18 cellular contexts compared by ENCODE assay signal in genomic region chr20:62999580-62999979, GRCh38. TPM values are rescaled to one million over a fixed set of nuclear protein-coding genes. Genes with fewer than 3 reads are reported as not detected.
"Had no signal": no experiment of that assay in that cellular context is flagged by ENCODE, and none has a peak within 500 bp of the region (broad histone marks: within the 10 kb centered on the region; RNA-seq: fewer than 3 reads in every experiment).

No MANE protein-coding gene starts in this region.

- DNase-seq: activated CD4-positive, alpha-beta T cell treated with anti-CD3 and anti-CD28 coated beads for 4 hours; activated naive CD4-positive, alpha-beta T cell treated with anti-CD3 and anti-CD28 coated beads, Interleukin-2, amount 10 ng/mL, durations not matched to agents 7 days and 5 days; activated T-cell treated with anti-CD3 and anti-CD28 coated beads for 4 hours; left ventricle myocardium superior; mesenchymal stem cell; sigmoid colon; stimulated activated CD4-positive, alpha-beta T cell treated with anti-CD3 and anti-CD28 coated beads, Interleukin-2, amount 100 ng/mL, for 24 hours; stimulated activated naive CD4-positive, alpha-beta T cell treated with Interleukin-2 at 50 U/mL for 16 hours; T1000; testis; upper lobe of right lung had no signal

- H3K9me3 Mint-ChIP-seq: activated T-helper 17 cell treated with anti-CD3 and anti-CD28 coated beads, Interleukin-2, amount 50 U/mL, for 72 hours had no signal

- H3K27ac ChIP-seq: gastroesophageal sphincter, prostate gland, sigmoid colon, testis, upper lobe of right lung had no signal

- H3K27me3 ChIP-seq: testis had no signal

- H3K9me3 ChIP-seq: prostate gland, sigmoid colon, testis, upper lobe of right lung had no signal

- H3K4me1 ChIP-seq: gastroesophageal sphincter, prostate gland, testis, upper lobe of right lung had no signal

- H3K4me1 Mint-ChIP-seq: activated T-helper 17 cell treated with anti-CD3 and anti-CD28 coated beads, Interleukin-2, amount 50 U/mL, for 72 hours had no signal

- H3K4me3 Mint-ChIP-seq: activated naive CD4-positive, alpha-beta T cell treated with anti-CD3 and anti-CD28 coated beads, Interleukin-2, amount 10 ng/mL, durations not matched to agents 7 days and 5 days; activated T-helper 17 cell treated with anti-CD3 and anti-CD28 coated beads, Interleukin-2, amount 50 U/mL, for 72 hours; nephron had no signal

- ATAC-seq: activated T-helper 17 cell treated with anti-CD3 and anti-CD28 coated beads, Interleukin-2, amount 50 U/mL, for 72 hours; gastroesophageal sphincter; left ventricle myocardium superior; upper lobe of right lung had no signal

- H3K36me3 ChIP-seq: gastroesophageal sphincter, prostate gland, sigmoid colon, upper lobe of right lung had no signal

- H3K4me3 ChIP-seq: gastroesophageal sphincter, prostate gland, sigmoid colon, testis, upper lobe of right lung had no signal

- H3K36me3 Mint-ChIP-seq: activated naive CD4-positive, alpha-beta T cell treated with anti-CD3 and anti-CD28 coated beads, Interleukin-2, amount 10 ng/mL, durations not matched to agents 7 days and 5 days had no signal

- H3K27ac Mint-ChIP-seq: activated naive CD4-positive, alpha-beta T cell treated with anti-CD3 and anti-CD28 coated beads, Interleukin-2, amount 10 ng/mL, durations not matched to agents 7 days and 5 days; activated T-helper 17 cell treated with anti-CD3 and anti-CD28 coated beads, Interleukin-2, amount 50 U/mL, for 72 hours; nephron had no signal

RNA-seq across cellular contexts. Expression of gene BHLHE23, which starts 7.2 kb away (rescaled TPM):
- total RNA-seq: activated T-helper 17 cell treated with anti-CD3 and anti-CD28 coated beads, Interleukin-2, amount 50 U/mL, for 72 hours; epithelial cell of proximal tubule; gastroesophageal sphincter; kidney epithelial cell; left ventricle myocardium superior; omental fat pad; sigmoid colon; upper lobe of right lung had no signal
- polyA plus RNA-seq: sigmoid colon had no signal
